ENCODE assay signal across 1 cellular context in the genomic region with DNA sequence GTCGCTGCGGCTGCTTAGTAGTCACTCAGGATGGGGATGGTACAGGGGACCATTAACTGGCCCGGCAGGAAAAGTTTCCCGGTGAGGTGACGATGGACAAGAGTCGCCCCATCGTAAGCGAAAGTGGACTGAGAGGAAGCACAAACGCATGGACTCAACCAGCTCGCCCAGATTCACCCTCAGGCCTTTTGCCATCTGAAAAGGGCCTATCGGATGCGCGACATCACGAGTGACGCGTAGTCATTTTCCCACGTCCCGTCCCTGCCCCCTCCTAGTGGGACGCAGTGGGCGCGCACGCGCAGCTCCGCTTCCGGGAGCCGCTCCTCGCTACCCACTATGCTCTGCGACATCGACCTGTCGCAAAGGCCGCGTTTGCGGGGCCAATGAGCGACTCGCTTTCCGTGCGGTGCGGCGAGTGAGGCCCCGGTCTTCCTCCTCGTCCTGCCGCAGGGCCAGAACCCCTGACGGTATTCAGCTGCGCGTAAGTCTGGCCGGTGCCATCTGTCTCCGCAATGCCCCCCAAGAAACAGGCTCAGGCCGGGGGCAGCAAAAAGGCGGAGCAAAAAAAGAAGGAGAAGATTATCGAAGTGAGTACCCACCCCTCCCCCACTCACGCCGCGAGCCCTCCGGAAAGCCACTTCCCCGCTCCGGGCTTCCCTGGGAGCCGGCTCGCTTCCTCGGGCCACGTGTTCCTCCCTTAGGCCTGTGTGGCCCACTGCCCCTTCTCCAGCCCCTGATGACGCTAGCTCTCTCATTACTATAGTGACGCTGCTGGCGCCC.
TF ChIP-seq lines count a peak whose summit lies in the region.

A gene (plus strand): TSS at position 390 of the 780 bp plus-strand sequence. CDS start 123 bp downstream, at position 513.

TF ChIP-seq in WTC11, 78 proteins besides CTCF, POLR2A, EP300 and RAD21 (continued from another document and continues in another):
- no peak for TF ChIP-seq ZNF232 (CRISPR knock-in tag; IDR thresholded peaks at IDR 0.05)
- TF ChIP-seq ESRRA (CRISPR knock-in tag; IDR thresholded peaks at IDR 0.05; ENCODE audit: borderline replicate concordance), result no peak
- peak; percentile 50; the same call in 1 of the 2 replicates for TF ChIP-seq SMAD3 (CRISPR knock-in tag; IDR thresholded peaks at IDR 0.05; ENCODE audit: borderline replicate concordance)
- TF ChIP-seq ZNF317 (CRISPR knock-in tag; IDR thresholded peaks at IDR 0.05; ENCODE audit: borderline replicate concordance, low read depth), result no peak
- no peak for TF ChIP-seq TP53 (CRISPR knock-in tag; IDR thresholded peaks at IDR 0.05)
- TF ChIP-seq, protein P1, sequence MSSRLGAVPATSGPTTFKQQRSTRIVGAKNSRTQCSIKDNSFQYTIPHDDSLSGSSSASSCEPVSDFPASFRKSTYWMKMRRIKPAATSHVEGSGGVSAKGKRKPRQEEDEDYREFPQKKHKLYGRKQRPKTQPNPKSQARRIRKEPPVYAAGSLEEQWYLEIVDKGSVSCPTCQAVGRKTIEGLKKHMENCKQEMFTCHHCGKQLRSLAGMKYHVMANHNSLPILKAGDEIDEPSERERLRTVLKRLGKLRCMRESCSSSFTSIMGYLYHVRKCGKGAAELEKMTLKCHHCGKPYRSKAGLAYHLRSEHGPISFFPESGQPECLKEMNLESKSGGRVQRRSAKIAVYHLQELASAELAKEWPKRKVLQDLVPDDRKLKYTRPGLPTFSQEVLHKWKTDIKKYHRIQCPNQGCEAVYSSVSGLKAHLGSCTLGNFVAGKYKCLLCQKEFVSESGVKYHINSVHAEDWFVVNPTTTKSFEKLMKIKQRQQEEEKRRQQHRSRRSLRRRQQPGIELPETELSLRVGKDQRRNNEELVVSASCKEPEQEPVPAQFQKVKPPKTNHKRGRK (CRISPR knock-in tag; IDR thresholded peaks at IDR 0.05; ENCODE audit: borderline replicate concordance), result no peak
- TF ChIP-seq JUN (CRISPR knock-in tag; IDR thresholded peaks at IDR 0.05), result no peak
- TF ChIP-seq NFYB (CRISPR knock-in tag; conservative IDR thresholded peaks at IDR 0.05; ENCODE audit: low read depth), result peak; percentile 55
- peak; percentile 76 for TF ChIP-seq FOXP1 (CRISPR knock-in tag; IDR thresholded peaks at IDR 0.05; ENCODE audit: borderline replicate concordance)
- TF ChIP-seq, protein P2, sequence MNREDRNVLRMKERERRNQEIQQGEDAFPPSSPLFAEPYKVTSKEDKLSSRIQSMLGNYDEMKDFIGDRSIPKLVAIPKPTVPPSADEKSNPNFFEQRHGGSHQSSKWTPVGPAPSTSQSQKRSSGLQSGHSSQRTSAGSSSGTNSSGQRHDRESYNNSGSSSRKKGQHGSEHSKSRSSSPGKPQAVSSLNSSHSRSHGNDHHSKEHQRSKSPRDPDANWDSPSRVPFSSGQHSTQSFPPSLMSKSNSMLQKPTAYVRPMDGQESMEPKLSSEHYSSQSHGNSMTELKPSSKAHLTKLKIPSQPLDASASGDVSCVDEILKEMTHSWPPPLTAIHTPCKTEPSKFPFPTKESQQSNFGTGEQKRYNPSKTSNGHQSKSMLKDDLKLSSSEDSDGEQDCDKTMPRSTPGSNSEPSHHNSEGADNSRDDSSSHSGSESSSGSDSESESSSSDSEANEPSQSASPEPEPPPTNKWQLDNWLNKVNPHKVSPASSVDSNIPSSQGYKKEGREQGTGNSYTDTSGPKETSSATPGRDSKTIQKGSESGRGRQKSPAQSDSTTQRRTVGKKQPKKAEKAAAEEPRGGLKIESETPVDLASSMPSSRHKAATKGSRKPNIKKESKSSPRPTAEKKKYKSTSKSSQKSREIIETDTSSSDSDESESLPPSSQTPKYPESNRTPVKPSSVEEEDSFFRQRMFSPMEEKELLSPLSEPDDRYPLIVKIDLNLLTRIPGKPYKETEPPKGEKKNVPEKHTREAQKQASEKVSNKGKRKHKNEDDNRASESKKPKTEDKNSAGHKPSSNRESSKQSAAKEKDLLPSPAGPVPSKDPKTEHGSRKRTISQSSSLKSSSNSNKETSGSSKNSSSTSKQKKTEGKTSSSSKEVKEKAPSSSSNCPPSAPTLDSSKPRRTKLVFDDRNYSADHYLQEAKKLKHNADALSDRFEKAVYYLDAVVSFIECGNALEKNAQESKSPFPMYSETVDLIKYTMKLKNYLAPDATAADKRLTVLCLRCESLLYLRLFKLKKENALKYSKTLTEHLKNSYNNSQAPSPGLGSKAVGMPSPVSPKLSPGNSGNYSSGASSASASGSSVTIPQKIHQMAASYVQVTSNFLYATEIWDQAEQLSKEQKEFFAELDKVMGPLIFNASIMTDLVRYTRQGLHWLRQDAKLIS (CRISPR knock-in tag; IDR thresholded peaks at IDR 0.05; ENCODE audit: borderline replicate concordance), result no peak
- TF ChIP-seq, protein P3, sequence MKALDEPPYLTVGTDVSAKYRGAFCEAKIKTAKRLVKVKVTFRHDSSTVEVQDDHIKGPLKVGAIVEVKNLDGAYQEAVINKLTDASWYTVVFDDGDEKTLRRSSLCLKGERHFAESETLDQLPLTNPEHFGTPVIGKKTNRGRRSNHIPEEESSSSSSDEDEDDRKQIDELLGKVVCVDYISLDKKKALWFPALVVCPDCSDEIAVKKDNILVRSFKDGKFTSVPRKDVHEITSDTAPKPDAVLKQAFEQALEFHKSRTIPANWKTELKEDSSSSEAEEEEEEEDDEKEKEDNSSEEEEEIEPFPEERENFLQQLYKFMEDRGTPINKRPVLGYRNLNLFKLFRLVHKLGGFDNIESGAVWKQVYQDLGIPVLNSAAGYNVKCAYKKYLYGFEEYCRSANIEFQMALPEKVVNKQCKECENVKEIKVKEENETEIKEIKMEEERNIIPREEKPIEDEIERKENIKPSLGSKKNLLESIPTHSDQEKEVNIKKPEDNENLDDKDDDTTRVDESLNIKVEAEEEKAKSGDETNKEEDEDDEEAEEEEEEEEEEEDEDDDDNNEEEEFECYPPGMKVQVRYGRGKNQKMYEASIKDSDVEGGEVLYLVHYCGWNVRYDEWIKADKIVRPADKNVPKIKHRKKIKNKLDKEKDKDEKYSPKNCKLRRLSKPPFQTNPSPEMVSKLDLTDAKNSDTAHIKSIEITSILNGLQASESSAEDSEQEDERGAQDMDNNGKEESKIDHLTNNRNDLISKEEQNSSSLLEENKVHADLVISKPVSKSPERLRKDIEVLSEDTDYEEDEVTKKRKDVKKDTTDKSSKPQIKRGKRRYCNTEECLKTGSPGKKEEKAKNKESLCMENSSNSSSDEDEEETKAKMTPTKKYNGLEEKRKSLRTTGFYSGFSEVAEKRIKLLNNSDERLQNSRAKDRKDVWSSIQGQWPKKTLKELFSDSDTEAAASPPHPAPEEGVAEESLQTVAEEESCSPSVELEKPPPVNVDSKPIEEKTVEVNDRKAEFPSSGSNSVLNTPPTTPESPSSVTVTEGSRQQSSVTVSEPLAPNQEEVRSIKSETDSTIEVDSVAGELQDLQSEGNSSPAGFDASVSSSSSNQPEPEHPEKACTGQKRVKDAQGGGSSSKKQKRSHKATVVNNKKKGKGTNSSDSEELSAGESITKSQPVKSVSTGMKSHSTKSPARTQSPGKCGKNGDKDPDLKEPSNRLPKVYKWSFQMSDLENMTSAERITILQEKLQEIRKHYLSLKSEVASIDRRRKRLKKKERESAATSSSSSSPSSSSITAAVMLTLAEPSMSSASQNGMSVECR (CRISPR knock-in tag; IDR thresholded peaks at IDR 0.05; ENCODE audit: borderline replicate concordance), result peak; percentile 81
- peak; percentile 80; the same call in 1 of the 2 replicates for TF ChIP-seq TEAD1 (CRISPR knock-in tag; IDR thresholded peaks at IDR 0.05)
- TF ChIP-seq TEAD4 (CRISPR knock-in tag; IDR thresholded peaks at IDR 0.05), result no peak
- no peak for TF ChIP-seq OVOL2 (CRISPR knock-in tag; IDR thresholded peaks at IDR 0.05; ENCODE audit: borderline replicate concordance)
- TF ChIP-seq, protein P4, sequence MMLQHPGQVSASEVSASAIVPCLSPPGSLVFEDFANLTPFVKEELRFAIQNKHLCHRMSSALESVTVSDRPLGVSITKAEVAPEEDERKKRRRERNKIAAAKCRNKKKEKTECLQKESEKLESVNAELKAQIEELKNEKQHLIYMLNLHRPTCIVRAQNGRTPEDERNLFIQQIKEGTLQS (CRISPR knock-in tag; conservative IDR thresholded peaks at IDR 0.05), result no peak
- TF ChIP-seq ZNF219 (CRISPR knock-in tag; IDR thresholded peaks at IDR 0.05; ENCODE audit: borderline replicate concordance), result no peak
- TF ChIP-seq, protein P5, sequence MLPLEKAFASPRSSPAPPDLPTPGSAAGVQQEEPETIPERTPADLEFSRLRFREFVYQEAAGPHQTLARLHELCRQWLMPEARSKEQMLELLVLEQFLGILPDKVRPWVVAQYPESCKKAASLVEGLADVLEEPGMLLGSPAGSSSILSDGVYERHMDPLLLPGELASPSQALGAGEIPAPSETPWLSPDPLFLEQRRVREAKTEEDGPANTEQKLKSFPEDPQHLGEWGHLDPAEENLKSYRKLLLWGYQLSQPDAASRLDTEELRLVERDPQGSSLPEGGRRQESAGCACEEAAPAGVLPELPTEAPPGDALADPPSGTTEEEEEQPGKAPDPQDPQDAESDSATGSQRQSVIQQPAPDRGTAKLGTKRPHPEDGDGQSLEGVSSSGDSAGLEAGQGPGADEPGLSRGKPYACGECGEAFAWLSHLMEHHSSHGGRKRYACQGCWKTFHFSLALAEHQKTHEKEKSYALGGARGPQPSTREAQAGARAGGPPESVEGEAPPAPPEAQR (CRISPR knock-in tag; IDR thresholded peaks at IDR 0.05), result no peak; the same call in 1 of the 2 replicates
- TF ChIP-seq, protein P6, sequence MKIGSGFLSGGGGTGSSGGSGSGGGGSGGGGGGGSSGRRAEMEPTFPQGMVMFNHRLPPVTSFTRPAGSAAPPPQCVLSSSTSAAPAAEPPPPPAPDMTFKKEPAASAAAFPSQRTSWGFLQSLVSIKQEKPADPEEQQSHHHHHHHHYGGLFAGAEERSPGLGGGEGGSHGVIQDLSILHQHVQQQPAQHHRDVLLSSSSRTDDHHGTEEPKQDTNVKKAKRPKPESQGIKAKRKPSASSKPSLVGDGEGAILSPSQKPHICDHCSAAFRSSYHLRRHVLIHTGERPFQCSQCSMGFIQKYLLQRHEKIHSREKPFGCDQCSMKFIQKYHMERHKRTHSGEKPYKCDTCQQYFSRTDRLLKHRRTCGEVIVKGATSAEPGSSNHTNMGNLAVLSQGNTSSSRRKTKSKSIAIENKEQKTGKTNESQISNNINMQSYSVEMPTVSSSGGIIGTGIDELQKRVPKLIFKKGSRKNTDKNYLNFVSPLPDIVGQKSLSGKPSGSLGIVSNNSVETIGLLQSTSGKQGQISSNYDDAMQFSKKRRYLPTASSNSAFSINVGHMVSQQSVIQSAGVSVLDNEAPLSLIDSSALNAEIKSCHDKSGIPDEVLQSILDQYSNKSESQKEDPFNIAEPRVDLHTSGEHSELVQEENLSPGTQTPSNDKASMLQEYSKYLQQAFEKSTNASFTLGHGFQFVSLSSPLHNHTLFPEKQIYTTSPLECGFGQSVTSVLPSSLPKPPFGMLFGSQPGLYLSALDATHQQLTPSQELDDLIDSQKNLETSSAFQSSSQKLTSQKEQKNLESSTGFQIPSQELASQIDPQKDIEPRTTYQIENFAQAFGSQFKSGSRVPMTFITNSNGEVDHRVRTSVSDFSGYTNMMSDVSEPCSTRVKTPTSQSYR (CRISPR knock-in tag; IDR thresholded peaks at IDR 0.05), result peak; percentile 75; the same call in 1 of the 2 replicates
- TF ChIP-seq, protein P7, sequence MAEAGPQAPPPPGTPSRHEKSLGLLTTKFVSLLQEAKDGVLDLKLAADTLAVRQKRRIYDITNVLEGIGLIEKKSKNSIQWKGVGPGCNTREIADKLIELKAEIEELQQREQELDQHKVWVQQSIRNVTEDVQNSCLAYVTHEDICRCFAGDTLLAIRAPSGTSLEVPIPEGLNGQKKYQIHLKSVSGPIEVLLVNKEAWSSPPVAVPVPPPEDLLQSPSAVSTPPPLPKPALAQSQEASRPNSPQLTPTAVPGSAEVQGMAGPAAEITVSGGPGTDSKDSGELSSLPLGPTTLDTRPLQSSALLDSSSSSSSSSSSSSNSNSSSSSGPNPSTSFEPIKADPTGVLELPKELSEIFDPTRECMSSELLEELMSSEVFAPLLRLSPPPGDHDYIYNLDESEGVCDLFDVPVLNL (CRISPR knock-in tag; IDR thresholded peaks at IDR 0.05; ENCODE audit: borderline replicate concordance, low read depth), result no peak
- TF ChIP-seq, protein P8, sequence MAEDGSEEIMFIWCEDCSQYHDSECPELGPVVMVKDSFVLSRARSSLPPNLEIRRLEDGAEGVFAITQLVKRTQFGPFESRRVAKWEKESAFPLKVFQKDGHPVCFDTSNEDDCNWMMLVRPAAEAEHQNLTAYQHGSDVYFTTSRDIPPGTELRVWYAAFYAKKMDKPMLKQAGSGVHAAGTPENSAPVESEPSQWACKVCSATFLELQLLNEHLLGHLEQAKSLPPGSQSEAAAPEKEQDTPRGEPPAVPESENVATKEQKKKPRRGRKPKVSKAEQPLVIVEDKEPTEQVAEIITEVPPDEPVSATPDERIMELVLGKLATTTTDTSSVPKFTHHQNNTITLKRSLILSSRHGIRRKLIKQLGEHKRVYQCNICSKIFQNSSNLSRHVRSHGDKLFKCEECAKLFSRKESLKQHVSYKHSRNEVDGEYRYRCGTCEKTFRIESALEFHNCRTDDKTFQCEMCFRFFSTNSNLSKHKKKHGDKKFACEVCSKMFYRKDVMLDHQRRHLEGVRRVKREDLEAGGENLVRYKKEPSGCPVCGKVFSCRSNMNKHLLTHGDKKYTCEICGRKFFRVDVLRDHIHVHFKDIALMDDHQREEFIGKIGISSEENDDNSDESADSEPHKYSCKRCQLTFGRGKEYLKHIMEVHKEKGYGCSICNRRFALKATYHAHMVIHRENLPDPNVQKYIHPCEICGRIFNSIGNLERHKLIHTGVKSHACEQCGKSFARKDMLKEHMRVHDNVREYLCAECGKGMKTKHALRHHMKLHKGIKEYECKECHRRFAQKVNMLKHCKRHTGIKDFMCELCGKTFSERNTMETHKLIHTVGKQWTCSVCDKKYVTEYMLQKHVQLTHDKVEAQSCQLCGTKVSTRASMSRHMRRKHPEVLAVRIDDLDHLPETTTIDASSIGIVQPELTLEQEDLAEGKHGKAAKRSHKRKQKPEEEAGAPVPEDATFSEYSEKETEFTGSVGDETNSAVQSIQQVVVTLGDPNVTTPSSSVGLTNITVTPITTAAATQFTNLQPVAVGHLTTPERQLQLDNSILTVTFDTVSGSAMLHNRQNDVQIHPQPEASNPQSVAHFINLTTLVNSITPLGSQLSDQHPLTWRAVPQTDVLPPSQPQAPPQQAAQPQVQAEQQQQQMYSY (CRISPR knock-in tag; IDR thresholded peaks at IDR 0.05), result peak; percentile 74
- peak; percentile 93 for TF ChIP-seq ETV6 (CRISPR knock-in tag; IDR thresholded peaks at IDR 0.05)
- no peak for TF ChIP-seq TCF7 (CRISPR knock-in tag; IDR thresholded peaks at IDR 0.05; ENCODE audit: low read depth)
- TF ChIP-seq, protein P9, sequence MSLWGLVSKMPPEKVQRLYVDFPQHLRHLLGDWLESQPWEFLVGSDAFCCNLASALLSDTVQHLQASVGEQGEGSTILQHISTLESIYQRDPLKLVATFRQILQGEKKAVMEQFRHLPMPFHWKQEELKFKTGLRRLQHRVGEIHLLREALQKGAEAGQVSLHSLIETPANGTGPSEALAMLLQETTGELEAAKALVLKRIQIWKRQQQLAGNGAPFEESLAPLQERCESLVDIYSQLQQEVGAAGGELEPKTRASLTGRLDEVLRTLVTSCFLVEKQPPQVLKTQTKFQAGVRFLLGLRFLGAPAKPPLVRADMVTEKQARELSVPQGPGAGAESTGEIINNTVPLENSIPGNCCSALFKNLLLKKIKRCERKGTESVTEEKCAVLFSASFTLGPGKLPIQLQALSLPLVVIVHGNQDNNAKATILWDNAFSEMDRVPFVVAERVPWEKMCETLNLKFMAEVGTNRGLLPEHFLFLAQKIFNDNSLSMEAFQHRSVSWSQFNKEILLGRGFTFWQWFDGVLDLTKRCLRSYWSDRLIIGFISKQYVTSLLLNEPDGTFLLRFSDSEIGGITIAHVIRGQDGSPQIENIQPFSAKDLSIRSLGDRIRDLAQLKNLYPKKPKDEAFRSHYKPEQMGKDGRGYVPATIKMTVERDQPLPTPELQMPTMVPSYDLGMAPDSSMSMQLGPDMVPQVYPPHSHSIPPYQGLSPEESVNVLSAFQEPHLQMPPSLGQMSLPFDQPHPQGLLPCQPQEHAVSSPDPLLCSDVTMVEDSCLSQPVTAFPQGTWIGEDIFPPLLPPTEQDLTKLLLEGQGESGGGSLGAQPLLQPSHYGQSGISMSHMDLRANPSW (CRISPR knock-in tag; conservative IDR thresholded peaks at IDR 0.05; ENCODE audit: low read depth), result no peak
